2 cellular contexts compared by ENCODE assay signal in the genomic region with DNA sequence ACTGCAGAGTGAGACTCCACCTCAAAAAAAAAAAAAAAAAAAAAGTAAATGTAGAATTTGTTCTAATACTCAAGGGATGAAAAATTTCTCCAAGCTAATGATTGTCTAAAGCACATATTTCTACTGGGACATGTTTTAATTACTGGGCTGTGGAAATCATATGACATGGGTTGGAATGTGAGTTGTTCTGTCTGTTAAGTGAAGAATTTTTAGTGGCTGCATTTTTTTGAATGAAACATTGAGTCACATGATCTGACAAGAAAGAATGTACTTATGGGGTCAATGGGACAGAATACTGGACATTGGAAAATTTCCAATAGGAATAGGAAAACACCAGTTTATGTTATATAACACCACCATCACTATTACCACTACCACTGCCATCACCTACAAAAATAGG.
TF ChIP-seq lines count a peak whose summit lies in the region.

No MANE protein-coding gene starts in this region.

TF ChIP-seq in SK-N-SH treated with all-trans-retinoic acid at 6 μM for 48 hours, 23 proteins besides CTCF, POLR2A, EP300 and RAD21 (continued from another document):
- TF ChIP-seq, protein P1, sequence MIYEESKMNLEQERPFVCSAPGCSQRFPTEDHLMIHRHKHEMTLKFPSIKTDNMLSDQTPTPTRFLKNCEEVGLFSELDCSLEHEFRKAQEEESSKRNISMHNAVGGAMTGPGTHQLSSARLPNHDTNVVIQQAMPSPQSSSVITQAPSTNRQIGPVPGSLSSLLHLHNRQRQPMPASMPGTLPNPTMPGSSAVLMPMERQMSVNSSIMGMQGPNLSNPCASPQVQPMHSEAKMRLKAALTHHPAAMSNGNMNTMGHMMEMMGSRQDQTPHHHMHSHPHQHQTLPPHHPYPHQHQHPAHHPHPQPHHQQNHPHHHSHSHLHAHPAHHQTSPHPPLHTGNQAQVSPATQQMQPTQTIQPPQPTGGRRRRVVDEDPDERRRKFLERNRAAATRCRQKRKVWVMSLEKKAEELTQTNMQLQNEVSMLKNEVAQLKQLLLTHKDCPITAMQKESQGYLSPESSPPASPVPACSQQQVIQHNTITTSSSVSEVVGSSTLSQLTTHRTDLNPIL (CRISPR knock-in tag; IDR thresholded peaks at IDR 0.05; ENCODE audit: low read depth), result no peak
- TF ChIP-seq TOX (CRISPR knock-in tag; IDR thresholded peaks at IDR 0.05; ENCODE audit: borderline replicate concordance) (peak; percentile 53; the same call in 1 of the 2 replicates), ISL1 (CRISPR knock-in tag; IDR thresholded peaks at IDR 0.05) (no peak), GLIS3 (CRISPR knock-in tag; IDR thresholded peaks at IDR 0.05) (no peak)
- TF ChIP-seq, protein P2, sequence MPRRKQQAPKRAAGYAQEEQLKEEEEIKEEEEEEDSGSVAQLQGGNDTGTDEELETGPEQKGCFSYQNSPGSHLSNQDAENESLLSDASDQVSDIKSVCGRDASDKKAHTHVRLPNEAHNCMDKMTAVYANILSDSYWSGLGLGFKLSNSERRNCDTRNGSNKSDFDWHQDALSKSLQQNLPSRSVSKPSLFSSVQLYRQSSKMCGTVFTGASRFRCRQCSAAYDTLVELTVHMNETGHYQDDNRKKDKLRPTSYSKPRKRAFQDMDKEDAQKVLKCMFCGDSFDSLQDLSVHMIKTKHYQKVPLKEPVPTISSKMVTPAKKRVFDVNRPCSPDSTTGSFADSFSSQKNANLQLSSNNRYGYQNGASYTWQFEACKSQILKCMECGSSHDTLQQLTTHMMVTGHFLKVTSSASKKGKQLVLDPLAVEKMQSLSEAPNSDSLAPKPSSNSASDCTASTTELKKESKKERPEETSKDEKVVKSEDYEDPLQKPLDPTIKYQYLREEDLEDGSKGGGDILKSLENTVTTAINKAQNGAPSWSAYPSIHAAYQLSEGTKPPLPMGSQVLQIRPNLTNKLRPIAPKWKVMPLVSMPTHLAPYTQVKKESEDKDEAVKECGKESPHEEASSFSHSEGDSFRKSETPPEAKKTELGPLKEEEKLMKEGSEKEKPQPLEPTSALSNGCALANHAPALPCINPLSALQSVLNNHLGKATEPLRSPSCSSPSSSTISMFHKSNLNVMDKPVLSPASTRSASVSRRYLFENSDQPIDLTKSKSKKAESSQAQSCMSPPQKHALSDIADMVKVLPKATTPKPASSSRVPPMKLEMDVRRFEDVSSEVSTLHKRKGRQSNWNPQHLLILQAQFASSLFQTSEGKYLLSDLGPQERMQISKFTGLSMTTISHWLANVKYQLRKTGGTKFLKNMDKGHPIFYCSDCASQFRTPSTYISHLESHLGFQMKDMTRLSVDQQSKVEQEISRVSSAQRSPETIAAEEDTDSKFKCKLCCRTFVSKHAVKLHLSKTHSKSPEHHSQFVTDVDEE (CRISPR knock-in tag; IDR thresholded peaks at IDR 0.05), result no peak

TF ChIP-seq in SK-N-SH, 30 proteins besides CTCF, POLR2A, EP300 and RAD21 (continued from another document):
- TF ChIP-seq, protein P3, sequence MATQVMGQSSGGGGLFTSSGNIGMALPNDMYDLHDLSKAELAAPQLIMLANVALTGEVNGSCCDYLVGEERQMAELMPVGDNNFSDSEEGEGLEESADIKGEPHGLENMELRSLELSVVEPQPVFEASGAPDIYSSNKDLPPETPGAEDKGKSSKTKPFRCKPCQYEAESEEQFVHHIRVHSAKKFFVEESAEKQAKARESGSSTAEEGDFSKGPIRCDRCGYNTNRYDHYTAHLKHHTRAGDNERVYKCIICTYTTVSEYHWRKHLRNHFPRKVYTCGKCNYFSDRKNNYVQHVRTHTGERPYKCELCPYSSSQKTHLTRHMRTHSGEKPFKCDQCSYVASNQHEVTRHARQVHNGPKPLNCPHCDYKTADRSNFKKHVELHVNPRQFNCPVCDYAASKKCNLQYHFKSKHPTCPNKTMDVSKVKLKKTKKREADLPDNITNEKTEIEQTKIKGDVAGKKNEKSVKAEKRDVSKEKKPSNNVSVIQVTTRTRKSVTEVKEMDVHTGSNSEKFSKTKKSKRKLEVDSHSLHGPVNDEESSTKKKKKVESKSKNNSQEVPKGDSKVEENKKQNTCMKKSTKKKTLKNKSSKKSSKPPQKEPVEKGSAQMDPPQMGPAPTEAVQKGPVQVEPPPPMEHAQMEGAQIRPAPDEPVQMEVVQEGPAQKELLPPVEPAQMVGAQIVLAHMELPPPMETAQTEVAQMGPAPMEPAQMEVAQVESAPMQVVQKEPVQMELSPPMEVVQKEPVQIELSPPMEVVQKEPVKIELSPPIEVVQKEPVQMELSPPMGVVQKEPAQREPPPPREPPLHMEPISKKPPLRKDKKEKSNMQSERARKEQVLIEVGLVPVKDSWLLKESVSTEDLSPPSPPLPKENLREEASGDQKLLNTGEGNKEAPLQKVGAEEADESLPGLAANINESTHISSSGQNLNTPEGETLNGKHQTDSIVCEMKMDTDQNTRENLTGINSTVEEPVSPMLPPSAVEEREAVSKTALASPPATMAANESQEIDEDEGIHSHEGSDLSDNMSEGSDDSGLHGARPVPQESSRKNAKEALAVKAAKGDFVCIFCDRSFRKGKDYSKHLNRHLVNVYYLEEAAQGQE (IDR thresholded peaks at IDR 0.05; ENCODE audit: low read depth, low read length), result no peak
- no peak for TF ChIP-seq POLR2AphosphoS5 (IDR thresholded peaks at IDR 0.05; ENCODE audit: low read depth, low read length)
- TF ChIP-seq EZH2phosphoT487 (IDR thresholded peaks at IDR 0.05; ENCODE audit: borderline replicate concordance, low read depth), result no peak
- TF ChIP-seq RCOR1 (IDR thresholded peaks at IDR 0.05; ENCODE audit: low read length), result no peak
- no peak for TF ChIP-seq ELF1 (IDR thresholded peaks at IDR 0.05)
- no peak for TF ChIP-seq CHD2 (IDR thresholded peaks at IDR 0.05; ENCODE audit: low read length, partially characterized antibody)
- TF ChIP-seq, protein P4, sequence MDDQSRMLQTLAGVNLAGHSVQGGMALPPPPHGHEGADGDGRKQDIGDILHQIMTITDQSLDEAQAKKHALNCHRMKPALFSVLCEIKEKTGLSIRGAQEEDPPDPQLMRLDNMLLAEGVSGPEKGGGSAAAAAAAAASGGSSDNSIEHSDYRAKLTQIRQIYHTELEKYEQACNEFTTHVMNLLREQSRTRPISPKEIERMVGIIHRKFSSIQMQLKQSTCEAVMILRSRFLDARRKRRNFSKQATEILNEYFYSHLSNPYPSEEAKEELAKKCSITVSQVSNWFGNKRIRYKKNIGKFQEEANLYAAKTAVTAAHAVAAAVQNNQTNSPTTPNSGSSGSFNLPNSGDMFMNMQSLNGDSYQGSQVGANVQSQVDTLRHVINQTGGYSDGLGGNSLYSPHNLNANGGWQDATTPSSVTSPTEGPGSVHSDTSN (IDR thresholded peaks at IDR 0.05), result no peak
- no peak for TF ChIP-seq FOXJ3 (CRISPR knock-in tag; IDR thresholded peaks at IDR 0.05)
- TF ChIP-seq MXI1 (IDR thresholded peaks at IDR 0.05; ENCODE audit: low read depth, low read length), result no peak
- no peak for TF ChIP-seq SMC3 (IDR thresholded peaks at IDR 0.05; ENCODE audit: low read depth, low read length)
TF ChIP-seq in SK-N-SH: peak in this region for 0.
